Comparison of ENCODE assay signal across 2 cellular contexts in the genomic region with DNA sequence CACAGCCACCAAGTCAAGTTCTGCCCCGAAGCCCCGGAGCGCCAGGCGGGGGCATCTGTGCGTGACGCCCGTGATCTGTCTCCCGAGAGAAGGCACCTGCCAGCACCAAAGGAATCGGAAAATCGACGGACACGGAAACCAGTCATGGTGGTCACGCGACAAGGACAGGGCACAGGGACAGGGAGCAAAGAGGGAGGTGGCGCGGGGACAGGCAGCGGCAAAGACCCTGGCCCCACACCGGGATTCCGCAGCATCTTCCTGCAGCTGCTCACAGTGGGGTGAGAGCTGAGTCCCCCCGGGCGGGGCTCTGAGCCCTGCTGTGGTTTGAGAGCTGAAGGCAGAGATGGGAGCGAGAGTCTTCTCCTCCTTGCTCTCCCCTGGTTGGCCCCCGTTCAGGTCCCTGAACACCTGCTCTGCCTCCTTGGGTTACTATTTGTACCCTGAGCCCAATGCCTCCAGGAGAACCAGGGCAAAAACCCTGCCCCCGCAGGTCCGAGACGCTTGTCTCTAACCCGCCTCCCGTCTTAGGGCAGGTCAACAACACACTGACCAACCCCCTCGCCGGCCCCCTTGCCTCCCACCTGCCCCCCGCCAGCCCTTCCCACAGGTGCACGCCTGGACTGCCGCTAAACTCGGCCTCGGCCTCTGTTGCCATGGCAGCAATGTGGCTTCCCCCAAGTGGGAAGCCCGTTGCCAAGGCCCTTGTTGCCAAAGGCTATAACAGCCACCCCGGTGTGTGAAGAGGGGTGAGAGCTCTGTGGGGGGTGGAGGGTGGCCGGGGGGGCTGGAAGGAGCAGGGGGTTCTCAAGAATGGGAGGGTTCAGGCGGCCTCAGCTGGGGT.
TF ChIP-seq lines count a peak whose summit lies in the region.

No MANE protein-coding gene starts in this region.

TF ChIP-seq in SK-N-SH, 30 proteins besides CTCF, POLR2A, EP300 and RAD21 (continued from another document):
- TF ChIP-seq IRF3 (IDR thresholded peaks at IDR 0.05; ENCODE audit: low read depth, low read length) (no peak), MEF2A (IDR thresholded peaks at IDR 0.05; ENCODE audit: borderline replicate concordance, low read depth) (no peak), FOXJ3 (CRISPR knock-in tag; IDR thresholded peaks at IDR 0.05) (no peak), YY1 (IDR thresholded peaks at IDR 0.05; ENCODE audit: low read depth) (no peak), FOXM1 (IDR thresholded peaks at IDR 0.05; ENCODE audit: low read depth) (no peak), ELF1 (IDR thresholded peaks at IDR 0.05) (no peak), GABPA (IDR thresholded peaks at IDR 0.05; ENCODE audit: low read depth) (no peak), MXI1 (IDR thresholded peaks at IDR 0.05; ENCODE audit: low read depth, low read length) (no peak), JUND (IDR thresholded peaks at IDR 0.05) (no peak)
- TF ChIP-seq, protein P1, sequence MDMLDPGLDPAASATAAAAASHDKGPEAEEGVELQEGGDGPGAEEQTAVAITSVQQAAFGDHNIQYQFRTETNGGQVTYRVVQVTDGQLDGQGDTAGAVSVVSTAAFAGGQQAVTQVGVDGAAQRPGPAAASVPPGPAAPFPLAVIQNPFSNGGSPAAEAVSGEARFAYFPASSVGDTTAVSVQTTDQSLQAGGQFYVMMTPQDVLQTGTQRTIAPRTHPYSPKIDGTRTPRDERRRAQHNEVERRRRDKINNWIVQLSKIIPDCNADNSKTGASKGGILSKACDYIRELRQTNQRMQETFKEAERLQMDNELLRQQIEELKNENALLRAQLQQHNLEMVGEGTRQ (IDR thresholded peaks at IDR 0.05; ENCODE audit: borderline replicate concordance, low read depth, low read length), result no peak
- TF ChIP-seq, protein P2, sequence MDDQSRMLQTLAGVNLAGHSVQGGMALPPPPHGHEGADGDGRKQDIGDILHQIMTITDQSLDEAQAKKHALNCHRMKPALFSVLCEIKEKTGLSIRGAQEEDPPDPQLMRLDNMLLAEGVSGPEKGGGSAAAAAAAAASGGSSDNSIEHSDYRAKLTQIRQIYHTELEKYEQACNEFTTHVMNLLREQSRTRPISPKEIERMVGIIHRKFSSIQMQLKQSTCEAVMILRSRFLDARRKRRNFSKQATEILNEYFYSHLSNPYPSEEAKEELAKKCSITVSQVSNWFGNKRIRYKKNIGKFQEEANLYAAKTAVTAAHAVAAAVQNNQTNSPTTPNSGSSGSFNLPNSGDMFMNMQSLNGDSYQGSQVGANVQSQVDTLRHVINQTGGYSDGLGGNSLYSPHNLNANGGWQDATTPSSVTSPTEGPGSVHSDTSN (IDR thresholded peaks at IDR 0.05), result no peak
- TF ChIP-seq, protein P3, sequence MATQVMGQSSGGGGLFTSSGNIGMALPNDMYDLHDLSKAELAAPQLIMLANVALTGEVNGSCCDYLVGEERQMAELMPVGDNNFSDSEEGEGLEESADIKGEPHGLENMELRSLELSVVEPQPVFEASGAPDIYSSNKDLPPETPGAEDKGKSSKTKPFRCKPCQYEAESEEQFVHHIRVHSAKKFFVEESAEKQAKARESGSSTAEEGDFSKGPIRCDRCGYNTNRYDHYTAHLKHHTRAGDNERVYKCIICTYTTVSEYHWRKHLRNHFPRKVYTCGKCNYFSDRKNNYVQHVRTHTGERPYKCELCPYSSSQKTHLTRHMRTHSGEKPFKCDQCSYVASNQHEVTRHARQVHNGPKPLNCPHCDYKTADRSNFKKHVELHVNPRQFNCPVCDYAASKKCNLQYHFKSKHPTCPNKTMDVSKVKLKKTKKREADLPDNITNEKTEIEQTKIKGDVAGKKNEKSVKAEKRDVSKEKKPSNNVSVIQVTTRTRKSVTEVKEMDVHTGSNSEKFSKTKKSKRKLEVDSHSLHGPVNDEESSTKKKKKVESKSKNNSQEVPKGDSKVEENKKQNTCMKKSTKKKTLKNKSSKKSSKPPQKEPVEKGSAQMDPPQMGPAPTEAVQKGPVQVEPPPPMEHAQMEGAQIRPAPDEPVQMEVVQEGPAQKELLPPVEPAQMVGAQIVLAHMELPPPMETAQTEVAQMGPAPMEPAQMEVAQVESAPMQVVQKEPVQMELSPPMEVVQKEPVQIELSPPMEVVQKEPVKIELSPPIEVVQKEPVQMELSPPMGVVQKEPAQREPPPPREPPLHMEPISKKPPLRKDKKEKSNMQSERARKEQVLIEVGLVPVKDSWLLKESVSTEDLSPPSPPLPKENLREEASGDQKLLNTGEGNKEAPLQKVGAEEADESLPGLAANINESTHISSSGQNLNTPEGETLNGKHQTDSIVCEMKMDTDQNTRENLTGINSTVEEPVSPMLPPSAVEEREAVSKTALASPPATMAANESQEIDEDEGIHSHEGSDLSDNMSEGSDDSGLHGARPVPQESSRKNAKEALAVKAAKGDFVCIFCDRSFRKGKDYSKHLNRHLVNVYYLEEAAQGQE (IDR thresholded peaks at IDR 0.05; ENCODE audit: low read depth, low read length), result no peak

TF ChIP-seq in SK-N-SH treated with all-trans-retinoic acid at 6 μM for 48 hours, 23 proteins besides CTCF, POLR2A, EP300 and RAD21 (continued from another document):
- TF ChIP-seq TSHZ2 (CRISPR knock-in tag; IDR thresholded peaks at IDR 0.05), result no peak
- TF ChIP-seq GLIS3 (CRISPR knock-in tag; IDR thresholded peaks at IDR 0.05), result no peak
- no peak for TF ChIP-seq ZFP30 (CRISPR knock-in tag; IDR thresholded peaks at IDR 0.05)
